Comparison of ENCODE assay signal across 8 cellular contexts in genomic region chr3:37945803-37946530, GRCh38. TPM values are rescaled to one million over a fixed set of nuclear protein-coding genes. Genes with fewer than 3 reads are reported as not detected.
DNase-seq lines count a peak whose midpoint lies in the region; ATAC-seq and TF ChIP-seq lines count a peak whose summit lies in the region.

No MANE protein-coding gene starts in this region.

- H3K4me2 ChIP-seq in trophoblast cell (ENCODE audit: low read length) = peak overlapping the region; percentile 50

- no peak overlapping the region for H3K23ac ChIP-seq in trophoblast cell (ENCODE audit: low read length)

- H3K9me3 Mint-ChIP-seq in Calu3 (ENCODE audit: low read depth, unreplicated experiment) = no peaks in the 10 kb centered on the region

- H3K27ac ChIP-seq in trophoblast cell (ENCODE audit: low read depth, low read length) = peak overlapping the region; percentile 88

- TF ChIP-seq CTCF in Calu3 (IDR thresholded peaks at IDR 0.05; ENCODE audit: unreplicated experiment) = no peak

- no peaks in the 10 kb centered on the region for H3K9me3 ChIP-seq in trophoblast cell (ENCODE audit: insufficient read depth, low read depth, low read length)

- ATAC-seq in SK-N-SH treated with all-trans-retinoic acid at 6 μM for 48 hours = peak; percentile 90
- no peak for ATAC-seq in GM18511 (IDR thresholded peaks at IDR 0.05; ENCODE audit: unreplicated experiment)
- no peak for ATAC-seq in HG03039 (IDR thresholded peaks at IDR 0.05; ENCODE audit: unreplicated experiment)
- no peak for ATAC-seq in GM18861 (IDR thresholded peaks at IDR 0.05; ENCODE audit: unreplicated experiment)
- no peak for ATAC-seq in HG02678 (IDR thresholded peaks at IDR 0.05; ENCODE audit: unreplicated experiment)

- H4K12ac ChIP-seq in trophoblast cell (ENCODE audit: low read depth, low read length) = no peak overlapping the region

- H3K4me3 ChIP-seq in trophoblast cell (ENCODE audit: low read depth, low read length) = no peak overlapping the region

- peaks cover 32 to 38% of the 10 kb centered on the region in 2 experiments for H3K4me1 ChIP-seq in trophoblast cell (ENCODE audit: control insufficient read depth in 1 of 2, insufficient read depth in 2 of 2, low read length in 2 of 2)

- peak overlapping the region; percentile 32 for H4K8ac ChIP-seq in trophoblast cell (ENCODE audit: low read depth, low read length)

- peak overlapping the region; percentile 9 for H3K4ac ChIP-seq in trophoblast cell (ENCODE audit: low read depth, low read length)

- peaks cover 2% of the 10 kb centered on the region for H3K79me2 ChIP-seq in trophoblast cell (ENCODE audit: control insufficient read depth, insufficient read depth, low read length, poor library complexity)

- H3K27me3 Mint-ChIP-seq in Calu3 (ENCODE audit: unreplicated experiment) = no peaks in the 10 kb centered on the region

- H2BK5ac ChIP-seq in trophoblast cell (ENCODE audit: low read depth, low read length, poor library complexity) = peak overlapping the region; percentile 83

- CTCF ChIA-PET in Calu3 (lab: Charles Lee) = interaction anchor here (0.6 to 1.7 kb wide), 8 partner anchors 10 to 401 kb away, joined by 3 to 5 read pairs (median 4); partner anchors contain the start of gene XYLB

- no TSS peak for BruUV-seq in Calu3 (replicated peaks; lab: Mats Ljungman, UMichigan)

- peak overlapping the region; percentile 63 for H3K27ac Mint-ChIP-seq in Calu3 (ENCODE audit: unreplicated experiment)

- H2BK120ac ChIP-seq in trophoblast cell (ENCODE audit: insufficient read depth, low read length, poor library complexity) = peak overlapping the region; percentile 56

- peaks cover 16% of the 10 kb centered on the region for H3K79me1 ChIP-seq in trophoblast cell (ENCODE audit: low read length)

- no peak overlapping the region for H3K9ac ChIP-seq in trophoblast cell (ENCODE audit: low read length)

- peak overlapping the region; percentile 72 for H4K91ac ChIP-seq in trophoblast cell (ENCODE audit: low read depth, low read length)

- peaks cover 64% of the 10 kb centered on the region for H3K4me1 Mint-ChIP-seq in Calu3 (ENCODE audit: low read depth, unreplicated experiment)

- H3K36me3 Mint-ChIP-seq in Calu3 (ENCODE audit: insufficient read depth, unreplicated experiment) = peaks cover 11% of the 10 kb centered on the region

- no peaks in the 10 kb centered on the region for H3K36me3 ChIP-seq in trophoblast cell (ENCODE audit: control insufficient read depth in 1 of 2, insufficient read depth in 2 of 2, low read length in 2 of 2)

- intact Hi-C loops in Calu3 (cut with micrococcal nuclease; ENCODE audit: unreplicated experiment) = loop anchor here (1.0 to 2.0 kb wide), 3 partner anchors 11 to 37 kb away; no protein-coding TSS in a partner anchor

- H3K27me3 ChIP-seq in trophoblast cell (ENCODE audit: insufficient read depth, low read length) = no peaks in the 10 kb centered on the region

- WGBS in trophoblast cell (ENCODE audit: extremely low coverage, insufficient coverage, insufficient read length) = no CpG with 5 or more reads among the region's 8 CpGs

- H3K4me3 Mint-ChIP-seq in Calu3 (ENCODE audit: low read depth, unreplicated experiment) = peak overlapping the region; percentile 49

- peak overlapping the region; percentile 57 for H2AK5ac ChIP-seq in trophoblast cell (ENCODE audit: low read length)

- H3K14ac ChIP-seq in trophoblast cell (ENCODE audit: low read length) = peak overlapping the region; percentile 17

- H2BK12ac ChIP-seq in trophoblast cell (ENCODE audit: low read length) = peak overlapping the region; percentile 37

- peak overlapping the region; percentile 49 for H3K18ac ChIP-seq in trophoblast cell (ENCODE audit: low read length)

- H2AFZ ChIP-seq in trophoblast cell (ENCODE audit: insufficient read depth, low read length, poor library complexity) = no peak overlapping the region

- peak; percentile 80 for DNase-seq in Calu3
- peak; percentile 89 for DNase-seq in foreskin melanocyte
- DNase-seq in trophoblast cell = peak; percentile 85 to 89

TF ChIP-seq in SK-N-SH treated with all-trans-retinoic acid at 6 μM for 48 hours, 23 proteins besides CTCF, POLR2A, EP300 and RAD21 (continues in another document):
- no peak for TF ChIP-seq OSR1 (CRISPR knock-in tag; IDR thresholded peaks at IDR 0.05)
- no peak for TF ChIP-seq ZNF565 (CRISPR knock-in tag; conservative IDR thresholded peaks at IDR 0.05; ENCODE audit: low read depth)
- TF ChIP-seq POU6F1 (CRISPR knock-in tag; IDR thresholded peaks at IDR 0.05; ENCODE audit: borderline replicate concordance, low read depth) = no peak
- no peak for TF ChIP-seq ARNTL (CRISPR knock-in tag; IDR thresholded peaks at IDR 0.05; ENCODE audit: borderline replicate concordance, low read depth)
- TF ChIP-seq PATZ1 (CRISPR knock-in tag; IDR thresholded peaks at IDR 0.05; ENCODE audit: borderline replicate concordance) = no peak
- peak; percentile 43; the same call in 1 of the 2 replicates for TF ChIP-seq GLIS3 (CRISPR knock-in tag; IDR thresholded peaks at IDR 0.05)
- 0 out of 2 replicates have a peak, but pooled peaks have one; percentile 13 for TF ChIP-seq CSDC2 (CRISPR knock-in tag; IDR thresholded peaks at IDR 0.05)
- TF ChIP-seq CSRNP3 (CRISPR knock-in tag; IDR thresholded peaks at IDR 0.05) = peak; percentile 84; the same call in 1 of the 2 replicates
- TF ChIP-seq ZFP30 (CRISPR knock-in tag; IDR thresholded peaks at IDR 0.05) = no peak
- peak; percentile 78; the same call in 1 of the 2 replicates for TF ChIP-seq TCF4 (CRISPR knock-in tag; IDR thresholded peaks at IDR 0.05; ENCODE audit: borderline replicate concordance)
- peak; percentile 73; the same call in 1 of the 2 replicates for TF ChIP-seq TSHZ2 (CRISPR knock-in tag; IDR thresholded peaks at IDR 0.05)
- peak; percentile 20; the same call in 1 of the 2 replicates for TF ChIP-seq ZFP3 (CRISPR knock-in tag; IDR thresholded peaks at IDR 0.05)

RNA-seq across cellular contexts. Expression of gene VILL, which starts 44.6 kb away (rescaled TPM):
- total RNA-seq in Calu3 (2022) = 52.6 and 86.8 TPM in 2 replicates
- 0.82 and 0.85 TPM in 2 replicates for polyA plus RNA-seq in trophoblast cell (2013)
